In genomic region chr10:22322663-22323160, GRCh38 we compare ENCODE assay signal across 8 cellular contexts. TPM values are rescaled to one million over a fixed set of nuclear protein-coding genes. Genes with fewer than 3 reads are reported as not detected.
A peak's percentile ranks its signal among the peaks of the same experiment; 100 is the strongest.
DNase-seq lines count a peak whose midpoint lies in the region; ATAC-seq and TF ChIP-seq lines count a peak whose summit lies in the region.

No MANE protein-coding gene starts in this region.

- CTCF ChIA-PET in CD8-positive, alpha-beta T cell (lab: Charles Lee) = interaction anchor here (1.0 kb wide), 2 partner anchors 16 to 666 kb away, joined by 3 read pairs; no protein-coding TSS in a partner anchor

- H4K20me1 ChIP-seq in OCI-LY1 (ENCODE audit: insufficient read depth, low read length) = peaks cover 3% of the 10 kb centered on the region
- peaks cover 35% of the 10 kb centered on the region for H4K20me1 ChIP-seq in osteoblast (ENCODE audit: insufficient read depth, low read length)

- POLR2A ChIA-PET in CD8-positive, alpha-beta T cell (lab: Charles Lee) = interaction anchor here (1.0 to 3.0 kb wide), 3 partner anchors 9 to 114 kb away, joined by 3 to 24 read pairs (median 4); no protein-coding TSS in a partner anchor

- no peak for ATAC-seq in CD8-positive, alpha-beta T cell
- ATAC-seq in HG02798 (IDR thresholded peaks at IDR 0.05; ENCODE audit: poor library complexity, unreplicated experiment) (no peak), GM18505 (IDR thresholded peaks at IDR 0.05; ENCODE audit: unreplicated experiment) (no peak), GM18517 (IDR thresholded peaks at IDR 0.05; ENCODE audit: unreplicated experiment) (no peak)

- peak overlapping the region; percentile 86 for H3K4me3 Mint-ChIP-seq in CD8-positive, alpha-beta T cell

- intact Hi-C loops in CD8-positive, alpha-beta T cell (cut with DNase I, micrococcal nuclease) = no loop called here

- peaks cover 39% of the 10 kb centered on the region for H3K27me3 Mint-ChIP-seq in CD8-positive, alpha-beta T cell (ENCODE audit: low read depth)

- no peaks in the 10 kb centered on the region for H3K9me3 Mint-ChIP-seq in CD8-positive, alpha-beta T cell

- TF ChIP-seq POLR2A in GM18505 (IDR thresholded peaks at IDR 0.05; ENCODE audit: borderline replicate concordance, extremely low read depth, insufficient read depth, insufficient read length) = no peak

- no peaks in the 10 kb centered on the region for H3K9me2 ChIP-seq in OCI-LY1 (ENCODE audit: low read depth, low read length)

- no peak for TF ChIP-seq CTCF in CD8-positive, alpha-beta T cell (IDR thresholded peaks at IDR 0.05)
- TF ChIP-seq CTCF in OCI-LY1 (IDR thresholded peaks at IDR 0.05; ENCODE audit: low read length) (no peak), osteoblast (IDR thresholded peaks at IDR 0.05; ENCODE audit: extremely low read depth, low read depth, low read length) (no peak)

- H3K36me3 ChIP-seq in CD8-positive, alpha-beta T cell (ENCODE audit: insufficient read depth, low read length) = no peaks in the 10 kb centered on the region
- H3K36me3 ChIP-seq in OCI-LY1 (ENCODE audit: insufficient read depth, low read length) = peaks cover 6% of the 10 kb centered on the region; the same call in 1 of the 2 replicates
- no peaks in the 10 kb centered on the region for H3K36me3 ChIP-seq in endocrine pancreas (ENCODE audit: control insufficient read depth, insufficient read depth, low read length)
- H3K36me3 ChIP-seq in osteoblast (ENCODE audit: insufficient read depth, low read length) = peaks cover 7% of the 10 kb centered on the region

- H3K27ac ChIP-seq in CD8-positive, alpha-beta T cell (ENCODE audit: low read depth, low read length) = no peak overlapping the region
- H3K27ac ChIP-seq in OCI-LY1 (ENCODE audit: low read depth, low read length, poor library complexity, severe bottlenecking) (no peak overlapping the region), osteoblast (ENCODE audit: low read depth, low read length) (no peak overlapping the region)

- H3K9ac ChIP-seq in OCI-LY1 (ENCODE audit: low read length) (peak overlapping the region; percentile 77; the same call in 1 of the 2 replicates), endocrine pancreas (ENCODE audit: control insufficient read depth, insufficient read depth, low read length) (peak overlapping the region; percentile 33)

- peaks cover 34% of the 10 kb centered on the region for H3K27me3 ChIP-seq in CD8-positive, alpha-beta T cell (ENCODE audit: insufficient read depth, low read length)
- H3K27me3 ChIP-seq in OCI-LY1 (ENCODE audit: insufficient read depth, low read length) (peaks cover 3% of the 10 kb centered on the region; the same call in 1 of the 2 replicates), endocrine pancreas (ENCODE audit: control insufficient read depth, insufficient read depth, low read length) (no peaks in the 10 kb centered on the region), osteoblast (ENCODE audit: insufficient read depth, low read length) (peaks cover 29% of the 10 kb centered on the region)

- no peaks in the 10 kb centered on the region for H3F3A ChIP-seq in OCI-LY1 (ENCODE audit: insufficient read depth, low read length)

- no peak for DNase-seq in CD8-positive, alpha-beta T cell
- DNase-seq in osteoblast (ENCODE audit: insufficient read length, low spot score, missing footprints) = no peak
- no peak for DNase-seq in NCI-H774 (lab: John Stamatoyannopoulos, UW)

- H3K27ac Mint-ChIP-seq in CD8-positive, alpha-beta T cell = peak overlapping the region; percentile 72

- H3K4me2 ChIP-seq in OCI-LY1 (ENCODE audit: low read length) (peak overlapping the region; percentile 89), osteoblast (ENCODE audit: insufficient read depth, low read length) (peak overlapping the region; percentile 80)

- H3K4me1 Mint-ChIP-seq in CD8-positive, alpha-beta T cell (ENCODE audit: low read depth) = peaks cover 55% of the 10 kb centered on the region

- H3K79me2 ChIP-seq in OCI-LY1 (ENCODE audit: insufficient read depth, low read length) = no peaks in the 10 kb centered on the region
- H3K79me2 ChIP-seq in osteoblast (ENCODE audit: insufficient read depth, low read length) = peaks cover 54% of the 10 kb centered on the region

- H3K36me3 Mint-ChIP-seq in CD8-positive, alpha-beta T cell = peaks cover 11% of the 10 kb centered on the region

- peak overlapping the region; percentile 48 for H3K4me3 ChIP-seq in CD8-positive, alpha-beta T cell (ENCODE audit: low read depth, low read length)
- H3K4me3 ChIP-seq in OCI-LY1 (ENCODE audit: low read depth, low read length, poor library complexity, severe bottlenecking) (peak overlapping the region; percentile 81), endocrine pancreas (ENCODE audit: control insufficient read depth, insufficient read depth, low read length) (peak overlapping the region; percentile 78), osteoblast (ENCODE audit: insufficient read depth, low read length) (peak overlapping the region; percentile 78)

- H2AFZ ChIP-seq in OCI-LY1 (ENCODE audit: low read length) = no peak overlapping the region
- no peak overlapping the region for H2AFZ ChIP-seq in osteoblast (ENCODE audit: low read length)

- H3K9me3 ChIP-seq in CD8-positive, alpha-beta T cell (ENCODE audit: low read length) = no peaks in the 10 kb centered on the region
- H3K9me3 ChIP-seq in OCI-LY1 (ENCODE audit: low read length) (no peaks in the 10 kb centered on the region), endocrine pancreas (ENCODE audit: control insufficient read depth, low read length) (no peaks in the 10 kb centered on the region), osteoblast (ENCODE audit: low read depth, low read length) (no peaks in the 10 kb centered on the region)

- peaks cover 43% of the 10 kb centered on the region for H3K4me1 ChIP-seq in CD8-positive, alpha-beta T cell (ENCODE audit: insufficient read depth, low read length)
- peaks cover 48% of the 10 kb centered on the region for H3K4me1 ChIP-seq in OCI-LY1 (ENCODE audit: insufficient read depth, low read length, severe bottlenecking)
- H3K4me1 ChIP-seq in endocrine pancreas (ENCODE audit: control insufficient read depth, insufficient read depth, low read length) = peaks cover 41% of the 10 kb centered on the region
- H3K4me1 ChIP-seq in osteoblast (ENCODE audit: insufficient read depth, low read length) = peaks cover 30% of the 10 kb centered on the region

RNA-seq across cellular contexts. Expression of gene BMI1, which starts 1.8 kb away (rescaled TPM):
- total RNA-seq in CD8-positive, alpha-beta T cell = 10 to 100 TPM; 46.8 to 50.3 TPM
- total RNA-seq in osteoblast = 64.8 and 73.1 TPM in 2 replicates

RNA-seq across cellular contexts. Expression of gene COMMD3, which starts 6.5 kb away (rescaled TPM):
- total RNA-seq in CD8-positive, alpha-beta T cell = 10 to 100 TPM; 19.2 to 22.1 TPM
- 49.2 and 53.9 TPM in 2 replicates for total RNA-seq in osteoblast

RNA-seq across cellular contexts. Expression of gene SPAG6, which starts 22.6 kb away (rescaled TPM):
- not detected for total RNA-seq in CD8-positive, alpha-beta T cell
- not detected in 2 replicates for total RNA-seq in osteoblast
